ENCODE assay signal across 9 cellular contexts in the genomic region with DNA sequence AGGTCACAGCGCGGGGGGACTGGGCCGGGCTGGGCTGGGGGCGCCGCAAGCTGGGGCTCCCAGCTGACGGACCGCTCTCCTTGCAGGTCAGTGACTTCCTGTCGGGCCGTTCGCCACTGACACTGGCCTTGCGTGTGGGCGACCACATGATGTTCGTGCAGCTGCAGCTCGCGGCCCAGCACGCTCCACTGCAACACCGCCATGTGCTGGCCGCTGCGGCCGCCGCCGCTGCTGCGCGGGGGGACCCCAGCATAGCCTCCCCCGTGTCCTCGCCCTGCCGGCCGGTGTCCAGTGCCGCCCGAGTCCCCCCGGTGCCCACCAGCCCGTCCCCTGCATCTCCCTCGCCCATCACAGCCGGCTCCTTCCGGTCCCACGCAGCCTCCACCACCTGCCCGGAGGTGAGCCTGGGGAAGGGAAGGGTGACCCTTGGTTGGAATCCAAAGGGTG. TPM values are rescaled to one million over a fixed set of nuclear protein-coding genes. Genes with fewer than 3 reads are reported as not detected.
A peak's percentile ranks its signal among the peaks of the same experiment; 100 is the strongest.
DNase-seq lines count a peak whose midpoint lies in the region; ATAC-seq and TF ChIP-seq lines count a peak whose summit lies in the region.
"Had no signal": no experiment of that assay in that cellular context is flagged by ENCODE, and none has a peak within 500 bp of the region (broad histone marks: within the 10 kb centered on the region; RNA-seq: fewer than 3 reads in every experiment).

No MANE protein-coding gene starts in this region.

- H3K4me1 Mint-ChIP-seq in activated naive CD4-positive, alpha-beta T cell treated with anti-CD3 and anti-CD28 coated beads for 36 hours (ENCODE audit: low read depth): peaks cover 32% of the 10 kb centered on the region
- peaks cover 47% of the 10 kb centered on the region for H3K4me1 Mint-ChIP-seq in dendritic cell treated with granulocyte-macrophage colony-stimulating factor and Interleukin-4, amounts not matched to agents 40 ng/mL and 50 ng/mL, for 4 days (ENCODE audit: low read depth)

- no peak for ATAC-seq in mucosa of descending colon
- ATAC-seq in upper lobe of right lung: no peak
- no peak for ATAC-seq in HG02840 (IDR thresholded peaks at IDR 0.05; ENCODE audit: low FRiP score, unreplicated experiment)
- no peak for ATAC-seq in GM18870 (IDR thresholded peaks at IDR 0.05; ENCODE audit: unreplicated experiment)

- H3K9me3 Mint-ChIP-seq in activated naive CD4-positive, alpha-beta T cell treated with anti-CD3 and anti-CD28 coated beads for 36 hours: no peaks in the 10 kb centered on the region
- H3K9me3 Mint-ChIP-seq in dendritic cell treated with granulocyte-macrophage colony-stimulating factor and Interleukin-4, amounts not matched to agents 40 ng/mL and 50 ng/mL, for 4 days: no peaks in the 10 kb centered on the region

- CTCF ChIA-PET in activated naive CD4-positive, alpha-beta T cell treated with anti-CD3 and anti-CD28 coated beads for 36 hours (lab: Charles Lee): interaction anchor here (1.0 to 3.6 kb wide), 2 partner anchors 10 to 26 kb away, joined by 3 to 24 read pairs; no protein-coding TSS in a partner anchor

- H3K4me1 ChIP-seq in mucosa of descending colon (ENCODE audit: low read depth) (peaks cover 61% of the 10 kb centered on the region), upper lobe of right lung (peaks cover 50% of the 10 kb centered on the region)

- H3K4me3 ChIP-seq in mucosa of descending colon: no peak overlapping the region
- peak overlapping the region; percentile 81 for H3K4me3 ChIP-seq in upper lobe of right lung

- DNase-seq in activated naive CD4-positive, alpha-beta T cell treated with anti-CD3 and anti-CD28 coated beads for 36 hours: no peak
- no peak for DNase-seq in activated naive CD4-positive, alpha-beta T cell treated with Interleukin-2 at 50 U/mL for 16 hours
- peak in 2 of 3 donors; percentile 35 to 61 for DNase-seq in mucosa of descending colon
- DNase-seq in upper lobe of right lung: peak; percentile 76
- DNase-seq in GM13976 (ENCODE audit: low spot score): no peak
- DNase-seq: BE2C had no signal

- peak overlapping the region; percentile 70 for H3K27ac Mint-ChIP-seq in activated naive CD4-positive, alpha-beta T cell treated with anti-CD3 and anti-CD28 coated beads for 36 hours
- H3K27ac Mint-ChIP-seq in dendritic cell treated with granulocyte-macrophage colony-stimulating factor and Interleukin-4, amounts not matched to agents 40 ng/mL and 50 ng/mL, for 4 days: peak overlapping the region; percentile 96

- H3K27me3 ChIP-seq in upper lobe of right lung: no peaks in the 10 kb centered on the region
- H3K27me3 ChIP-seq: BE2C had no signal

- H3K9me3 ChIP-seq in mucosa of descending colon (no peaks in the 10 kb centered on the region), upper lobe of right lung (no peaks in the 10 kb centered on the region)
- H3K9me3 ChIP-seq: BE2C had no signal

- peaks cover 32% of the 10 kb centered on the region for H3K36me3 Mint-ChIP-seq in activated naive CD4-positive, alpha-beta T cell treated with anti-CD3 and anti-CD28 coated beads for 36 hours (ENCODE audit: low read depth)
- peaks cover 96% of the 10 kb centered on the region for H3K36me3 Mint-ChIP-seq in dendritic cell treated with granulocyte-macrophage colony-stimulating factor and Interleukin-4, amounts not matched to agents 40 ng/mL and 50 ng/mL, for 4 days (ENCODE audit: low read depth)

- in situ Hi-C loops in GM13976 (cut with MboI; ENCODE audit: low sequenced_read_pairs, unreplicated experiment): no loop called here

- H3K27me3 Mint-ChIP-seq in activated naive CD4-positive, alpha-beta T cell treated with anti-CD3 and anti-CD28 coated beads for 36 hours (ENCODE audit: low read depth): no peaks in the 10 kb centered on the region
- H3K27me3 Mint-ChIP-seq in dendritic cell treated with granulocyte-macrophage colony-stimulating factor and Interleukin-4, amounts not matched to agents 40 ng/mL and 50 ng/mL, for 4 days: no peaks in the 10 kb centered on the region

- H3K4me3 Mint-ChIP-seq in activated naive CD4-positive, alpha-beta T cell treated with anti-CD3 and anti-CD28 coated beads for 36 hours: no peak overlapping the region
- peak overlapping the region; percentile 96 for H3K4me3 Mint-ChIP-seq in dendritic cell treated with granulocyte-macrophage colony-stimulating factor and Interleukin-4, amounts not matched to agents 40 ng/mL and 50 ng/mL, for 4 days

- H3K36me3 ChIP-seq in mucosa of descending colon (ENCODE audit: low read depth) (peaks cover 9% of the 10 kb centered on the region), upper lobe of right lung (peaks cover 52% of the 10 kb centered on the region)

- H3K27ac ChIP-seq in upper lobe of right lung: peak overlapping the region; percentile 95

- TF ChIP-seq CTCF in mucosa of descending colon (IDR thresholded peaks at IDR 0.05): no peak
- TF ChIP-seq CTCF in upper lobe of right lung (IDR thresholded peaks at IDR 0.05): no peak
- TF ChIP-seq CTCF in GM13976 (IDR thresholded peaks at IDR 0.05; ENCODE audit: borderline replicate concordance, control extremely low read depth, extremely low read depth, insufficient read depth, missing control alignments): no peak

- intact Hi-C loops in activated naive CD4-positive, alpha-beta T cell treated with anti-CD3 and anti-CD28 coated beads for 36 hours (cut with micrococcal nuclease): loop anchor here (5.0 kb wide), 3 partner anchors 187 to 457 kb away; a partner anchor contains a TSS
- intact Hi-C loops in dendritic cell treated with granulocyte-macrophage colony-stimulating factor and Interleukin-4, amounts not matched to agents 40 ng/mL and 50 ng/mL, for 4 days (cut with micrococcal nuclease): no loop called here
- intact Hi-C loops in mucosa of descending colon (cut with DNase I, micrococcal nuclease): no loop called here
- intact Hi-C loops in upper lobe of right lung (cut with DNase I): no loop called here

RNA-seq across cellular contexts. Expression of a gene that starts 5.7 kb away (rescaled TPM):
- total RNA-seq in activated naive CD4-positive, alpha-beta T cell treated with anti-CD3 and anti-CD28 coated beads for 36 hours: 10 to 100 TPM; 50.1 to 52.9 TPM
- total RNA-seq in mucosa of descending colon (100 to 1,000 TPM; 136 to 251 (median 213) TPM), upper lobe of right lung (135 TPM)

RNA-seq across cellular contexts. Expression of a gene that starts 12.6 kb away (rescaled TPM):
- 100 to 1,000 TPM; 153 TPM for total RNA-seq in activated naive CD4-positive, alpha-beta T cell treated with anti-CD3 and anti-CD28 coated beads for 36 hours
- 100 to 1,000 TPM; 302 to 391 (median 378) TPM for total RNA-seq in mucosa of descending colon
- 126 TPM for total RNA-seq in upper lobe of right lung

RNA-seq across cellular contexts. Expression of a gene that starts 15.0 kb away (rescaled TPM):
- total RNA-seq in activated naive CD4-positive, alpha-beta T cell treated with anti-CD3 and anti-CD28 coated beads for 36 hours: 100 to 1,000 TPM; 167 to 183 TPM
- total RNA-seq in mucosa of descending colon (100 to 1,000 TPM; 281 to 507 (median 300) TPM), upper lobe of right lung (322 TPM)

RNA-seq across cellular contexts. Expression of a gene that starts 16.3 kb away (rescaled TPM):
- total RNA-seq in activated naive CD4-positive, alpha-beta T cell treated with anti-CD3 and anti-CD28 coated beads for 36 hours: 1 to 10 TPM in 1 of 2 experiments, under 1 TPM in 1; 0.77 to 1.1 TPM
- 1 to 10 TPM in 1 of 3 donors, under 1 TPM in 2; 0.29 to 1.2 (median 0.39) TPM for total RNA-seq in mucosa of descending colon
- total RNA-seq in upper lobe of right lung: 1.0 TPM

RNA-seq across cellular contexts. Expression of a gene that starts 21.2 kb away (rescaled TPM):
- 10 to 100 TPM; 62.8 to 65.3 TPM for total RNA-seq in activated naive CD4-positive, alpha-beta T cell treated with anti-CD3 and anti-CD28 coated beads for 36 hours
- total RNA-seq in mucosa of descending colon (10 to 100 TPM; 34.2 to 40.1 (median 39.8) TPM), upper lobe of right lung (41.4 TPM)

Comparison
In these comparisons a context has a peak if more than half of its experiments do, and no peak if none do; other contexts are left out.
1. DNase-seq: peak in mucosa of descending colon (2 of 3) and upper lobe of right lung (single experiment); none in activated naive CD4-positive, alpha-beta T cell treated with anti-CD3 and anti-CD28 coated beads for 36 hours (single experiment), activated naive CD4-positive, alpha-beta T cell treated with Interleukin-2 at 50 U/mL for 16 hours (single experiment) and GM13976 (single experiment).